In the genomic region with DNA sequence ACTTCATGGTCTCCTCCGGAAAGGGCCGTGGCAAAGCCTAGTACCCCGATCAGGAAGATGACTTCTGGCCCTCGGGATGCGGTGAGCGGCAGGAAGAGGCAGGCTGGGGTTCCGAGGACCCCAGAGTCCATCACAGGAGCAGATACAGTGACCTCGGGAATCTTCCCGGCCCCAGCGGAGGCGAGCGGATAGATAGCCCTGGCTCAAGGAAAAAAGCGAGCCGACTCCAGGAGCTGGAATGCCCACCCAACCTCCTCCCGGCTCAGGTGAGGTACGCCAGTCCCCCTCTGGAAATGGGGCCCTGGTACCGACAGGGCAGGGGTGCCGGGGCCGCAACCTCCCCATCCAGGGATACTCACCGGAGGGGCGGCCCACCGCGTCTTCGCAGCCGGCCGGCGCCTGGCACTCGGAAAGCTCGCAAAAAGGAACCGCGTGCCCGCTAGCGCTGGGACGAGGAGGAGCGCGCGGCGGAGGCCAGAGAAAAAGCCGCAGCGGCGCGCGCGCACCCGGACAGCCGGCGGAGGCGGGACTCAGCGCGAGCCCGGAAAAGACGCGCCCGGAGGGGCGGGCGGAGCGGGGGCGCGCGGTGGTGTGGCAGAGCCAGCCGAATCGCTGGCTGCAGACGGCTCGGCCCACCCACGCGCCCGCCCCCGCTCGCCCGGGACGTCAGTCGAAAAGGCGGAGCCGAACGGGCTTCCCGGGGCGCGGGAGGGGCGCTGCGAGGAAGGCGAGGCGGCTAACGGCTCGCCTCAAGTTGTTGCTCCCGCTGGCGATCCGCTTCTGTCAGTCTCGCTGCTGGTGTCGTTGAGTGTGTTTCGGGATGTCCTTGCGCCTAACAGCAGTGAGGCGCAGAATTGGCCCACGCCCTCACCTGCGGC, we compare ENCODE assay signal across 8 cellular contexts. TPM values are rescaled to one million over a fixed set of nuclear protein-coding genes. Genes with fewer than 3 reads are reported as not detected.
A peak's percentile ranks its signal among the peaks of the same experiment; 100 is the strongest.
DNase-seq lines count a peak whose midpoint lies in the region; ATAC-seq and TF ChIP-seq lines count a peak whose summit lies in the region.

A gene (minus strand): TSS at position 478 of the 878 bp plus-strand sequence. CDS start 49,894 bp downstream, outside the sequence.

- H4K91ac ChIP-seq in trophoblast cell (ENCODE audit: low read depth, low read length) = peak within 1 kb of the TSS; percentile 81

- no CpG with 5 or more reads among the region's 94 CpGs for WGBS in trophoblast cell (ENCODE audit: extremely low coverage, insufficient coverage, insufficient read length)

- peak within 1 kb of the TSS; percentile 83 for H3K4me2 ChIP-seq in trophoblast cell (ENCODE audit: low read length)

- peak within 1 kb of the TSS; percentile 45 for H2BK12ac ChIP-seq in trophoblast cell (ENCODE audit: low read length)

- H3K79me1 ChIP-seq in trophoblast cell (ENCODE audit: low read length) = peaks cover 10% of the 10 kb centered on the region

- ATAC-seq in HG02623 (IDR thresholded peaks at IDR 0.05; ENCODE audit: unreplicated experiment) (peak; percentile 77), Right ventricle myocardium superior (ENCODE audit: poor library complexity) (peak; percentile 100)
- peak; percentile 74 for ATAC-seq in activated naive CD8-positive, alpha-beta T cell treated with anti-CD3 and anti-CD28 coated beads, Interleukin-2, amount 50 U/mL, for 24 hours

- H3K36me3 Mint-ChIP-seq in activated naive CD8-positive, alpha-beta T cell treated with anti-CD3 and anti-CD28 coated beads, Interleukin-2, amount 50 U/mL, for 24 hours (ENCODE audit: low read depth) = peaks cover 30% of the 10 kb centered on the region

- H3K9me3 ChIP-seq in trophoblast cell (ENCODE audit: insufficient read depth, low read depth, low read length) (no peaks in the 10 kb centered on the region), tibial artery (no peaks in the 10 kb centered on the region)

- no peaks in the 10 kb centered on the region for H3K9me3 Mint-ChIP-seq in activated naive CD8-positive, alpha-beta T cell treated with anti-CD3 and anti-CD28 coated beads, Interleukin-2, amount 50 U/mL, for 24 hours

- H2BK120ac ChIP-seq in trophoblast cell (ENCODE audit: insufficient read depth, low read length, poor library complexity) = peak within 1 kb of the TSS; percentile 86

- peak within 1 kb of the TSS; percentile 84 for H3K18ac ChIP-seq in trophoblast cell (ENCODE audit: low read length)

- H3K27me3 ChIP-seq in trophoblast cell (ENCODE audit: insufficient read depth, low read length) (no peaks in the 10 kb centered on the region), tibial artery (no peaks in the 10 kb centered on the region)

- H3K27ac Mint-ChIP-seq in activated naive CD8-positive, alpha-beta T cell treated with anti-CD3 and anti-CD28 coated beads, Interleukin-2, amount 50 U/mL, for 24 hours = peak within 1 kb of the TSS; percentile 100

- no peak within 1 kb of the TSS for H3K23ac ChIP-seq in trophoblast cell (ENCODE audit: low read length)

- H3K4me3 ChIP-seq in trophoblast cell (ENCODE audit: low read depth, low read length) (peak within 1 kb of the TSS; percentile 84), tibial artery (peak within 1 kb of the TSS; percentile 65 to 84)

- H3K36me3 ChIP-seq in trophoblast cell (ENCODE audit: control insufficient read depth in 1 of 2, insufficient read depth in 2 of 2, low read length in 2 of 2) (no peaks in the 10 kb centered on the region), tibial artery (no peaks in the 10 kb centered on the region)

- H4K8ac ChIP-seq in trophoblast cell (ENCODE audit: low read depth, low read length) = peak within 1 kb of the TSS; percentile 87

- H3K4me1 Mint-ChIP-seq in activated naive CD8-positive, alpha-beta T cell treated with anti-CD3 and anti-CD28 coated beads, Interleukin-2, amount 50 U/mL, for 24 hours = peaks cover 45% of the 10 kb centered on the region

- intact Hi-C loops in Right ventricle myocardium superior (cut with DNase I) = no loop called here
- intact Hi-C loops in tibial artery (cut with DNase I; ENCODE audit: low total_unique reads) = no loop called here

- DNase-seq in GM10266 (ENCODE audit: extremely low spot score) (peak; percentile 77), NCI-H128 (lab: John Stamatoyannopoulos, UW; ENCODE audit: unreplicated experiment) (peak; percentile 69), T follicular helper cell (ENCODE audit: low read depth) (peak; percentile 77), Right ventricle myocardium superior (peak; percentile 93), trophoblast cell (peak; percentile 71 to 81), tibial artery (peak; percentile 76 to 92)
- DNase-seq in activated naive CD8-positive, alpha-beta T cell treated with anti-CD3 and anti-CD28 coated beads, Interleukin-2, amount 50 U/mL, for 24 hours = peak; percentile 86

- H3K79me2 ChIP-seq in trophoblast cell (ENCODE audit: control insufficient read depth, insufficient read depth, low read length, poor library complexity) = peaks cover 4% of the 10 kb centered on the region

- H3K4me1 ChIP-seq in trophoblast cell (ENCODE audit: control insufficient read depth in 1 of 2, insufficient read depth in 2 of 2, low read length in 2 of 2) (no peaks in the 10 kb centered on the region), tibial artery (no peaks in the 10 kb centered on the region)

- H3K4ac ChIP-seq in trophoblast cell (ENCODE audit: low read depth, low read length) = peak within 1 kb of the TSS; percentile 76

- H3K9ac ChIP-seq in trophoblast cell (ENCODE audit: low read length) = peak within 1 kb of the TSS; percentile 35

- H2BK5ac ChIP-seq in trophoblast cell (ENCODE audit: low read depth, low read length, poor library complexity) = peak within 1 kb of the TSS; percentile 61

- TF ChIP-seq CTCF in GM10266 (IDR thresholded peaks at IDR 0.05; ENCODE audit: control insufficient read depth, insufficient read depth, low read depth, missing control alignments) (no peak), tibial artery (IDR thresholded peaks at IDR 0.05) (no peak)

- no peak within 1 kb of the TSS for H2AK5ac ChIP-seq in trophoblast cell (ENCODE audit: low read length)

- H3K14ac ChIP-seq in trophoblast cell (ENCODE audit: low read length) = peak within 1 kb of the TSS; percentile 90

- H3K4me3 Mint-ChIP-seq in activated naive CD8-positive, alpha-beta T cell treated with anti-CD3 and anti-CD28 coated beads, Interleukin-2, amount 50 U/mL, for 24 hours = peak within 1 kb of the TSS; percentile 99

- peak within 1 kb of the TSS; percentile 73 for H4K12ac ChIP-seq in trophoblast cell (ENCODE audit: low read depth, low read length)

- peak within 1 kb of the TSS; percentile 68 for H2AFZ ChIP-seq in trophoblast cell (ENCODE audit: insufficient read depth, low read length, poor library complexity)

- H3K27ac ChIP-seq in trophoblast cell (ENCODE audit: low read depth, low read length) (no peak within 1 kb of the TSS), tibial artery (peak within 1 kb of the TSS; percentile 83 to 89)

- H3K27me3 Mint-ChIP-seq in activated naive CD8-positive, alpha-beta T cell treated with anti-CD3 and anti-CD28 coated beads, Interleukin-2, amount 50 U/mL, for 24 hours = no peaks in the 10 kb centered on the region

RNA-seq across cellular contexts. Expression of the gene that starts here (rescaled TPM):
- 25.1 TPM for total RNA-seq in Right ventricle myocardium superior
- 33.7 and 35.7 TPM in 2 replicates for polyA plus RNA-seq in trophoblast cell (2013)
